ENCODE assay signal across 14 cellular contexts in genomic region chr2:134590679-134591078, GRCh38.
DNase-seq lines count a peak whose midpoint lies in the region; ATAC-seq and TF ChIP-seq lines count a peak whose summit lies in the region.
"Had no signal": no experiment of that assay in that cellular context is flagged by ENCODE, and none has a peak within 500 bp of the region (broad histone marks: within the 10 kb centered on the region; RNA-seq: fewer than 3 reads in every experiment).

No MANE protein-coding gene starts in this region.

- no peak for ATAC-seq in PC-3

- H3K4me1 ChIP-seq in iPS-20b (ENCODE audit: insufficient read depth, low read length) (peaks cover 7% of the 10 kb centered on the region; the same call in 1 of the 2 replicates), PC-3 (ENCODE audit: insufficient read depth, low read length) (no peaks in the 10 kb centered on the region), thyroid gland (no peaks in the 10 kb centered on the region)
- H3K4me1 ChIP-seq: BE2C had no signal

- no peaks in the 10 kb centered on the region for H3K9me2 ChIP-seq in PC-3 (replicated peaks; ENCODE audit: low read length)

- H3K9ac ChIP-seq in iPS-20b (ENCODE audit: low read depth, low read length) (no peak overlapping the region), PC-3 (ENCODE audit: low read length) (no peak overlapping the region)

- H3K4me1 Mint-ChIP-seq in activated naive CD4-positive, alpha-beta T cell treated with anti-CD3 and anti-CD28 coated beads for 36 hours (ENCODE audit: low read depth), result no peaks in the 10 kb centered on the region
- H3K4me1 Mint-ChIP-seq in brain, result peaks cover 30% of the 10 kb centered on the region
- H3K4me1 Mint-ChIP-seq: CD4-positive, alpha-beta memory T cell had no signal

- H3K4me3 ChIP-seq in iPS-20b (ENCODE audit: low read length), result peak overlapping the region; percentile 15; the same call in 1 of the 2 replicates
- no peak overlapping the region for H3K4me3 ChIP-seq in PC-3 (ENCODE audit: low read length)
- no peak overlapping the region for H3K4me3 ChIP-seq in thyroid gland (replicated peaks in 1 of 3)

- no peak overlapping the region for H3K4me2 ChIP-seq in PC-3 (ENCODE audit: low read length)

- in situ Hi-C loops in KBM-7 (cut with MboI; ENCODE audit: low pct_unique_long_range_greater_than_20kb, low sequenced_read_pairs), result no loop called here

- POLR2A ChIA-PET in PC-3 (lab: Charles Lee; ENCODE audit: unreplicated experiment), result no interaction called here

- no peak for TF ChIP-seq POLR2A in thyroid gland (IDR thresholded peaks at IDR 0.05)

- no peak overlapping the region for H3K4me3 Mint-ChIP-seq in activated naive CD4-positive, alpha-beta T cell treated with anti-CD3 and anti-CD28 coated beads for 36 hours
- no peak overlapping the region for H3K4me3 Mint-ChIP-seq in brain

- H2AFZ ChIP-seq in PC-3 (ENCODE audit: low read length), result no peak overlapping the region

- H4K20me1 ChIP-seq in PC-3 (ENCODE audit: low read length), result no peaks in the 10 kb centered on the region

- no peak for DNase-seq in activated naive CD4-positive, alpha-beta T cell treated with anti-CD3 and anti-CD28 coated beads for 36 hours
- DNase-seq in activated naive CD4-positive, alpha-beta T cell treated with anti-CD3 and anti-CD28 coated beads, Interleukin-2, amount 50 U/mL, for 16 hours, result no peak
- DNase-seq in KBM-7 (peak; percentile 38), PC-3 (no peak), thyroid gland (no peak), Ammon's horn (ENCODE audit: low spot score) (no peak)
- DNase-seq: BE2C; CD4-positive, alpha-beta memory T cell; DND-41; GDM1; H7 had no signal

- H3K36me3 ChIP-seq in iPS-20b (ENCODE audit: insufficient read depth, low read depth, low read length) (peaks cover 3% of the 10 kb centered on the region), PC-3 (ENCODE audit: low read depth, low read length) (no peaks in the 10 kb centered on the region), thyroid gland (no peaks in the 10 kb centered on the region)
- H3K36me3 ChIP-seq: BE2C had no signal

- no TSS peak for BruUV-seq in PC-3 (replicated peaks; lab: Mats Ljungman, UMichigan)

- peak overlapping the region; percentile 28 for H3K27ac Mint-ChIP-seq in activated naive CD4-positive, alpha-beta T cell treated with anti-CD3 and anti-CD28 coated beads for 36 hours
- H3K27ac Mint-ChIP-seq in brain, result peak overlapping the region in 3 of 5 experiments; percentile 15 to 89 (median 86)
- H3K27ac Mint-ChIP-seq: CD4-positive, alpha-beta memory T cell had no signal

- no peak for TF ChIP-seq CTCF in brain (conservative IDR thresholded peaks at IDR 0.05)
- TF ChIP-seq CTCF in PC-3 (conservative IDR thresholded peaks at IDR 0.05; ENCODE audit: low read depth, low read length), result no peak
- TF ChIP-seq CTCF in thyroid gland (IDR thresholded peaks at IDR 0.05), result no peak

- H3K27ac ChIP-seq in iPS-20b (ENCODE audit: low read length), result no peak overlapping the region
- no peak overlapping the region for H3K27ac ChIP-seq in PC-3 (ENCODE audit: low read length)
- no peak overlapping the region for H3K27ac ChIP-seq in thyroid gland
- H3K27ac ChIP-seq: C4-2B had no signal

- H3K9me3 Mint-ChIP-seq in activated naive CD4-positive, alpha-beta T cell treated with anti-CD3 and anti-CD28 coated beads for 36 hours, result peaks cover 29% of the 10 kb centered on the region
- H3K9me3 Mint-ChIP-seq in brain, result peaks cover 28 to 60% (median 37%) of the 10 kb centered on the region in 5 experiments

- H3K79me2 ChIP-seq in PC-3 (ENCODE audit: low read length), result no peaks in the 10 kb centered on the region

- H3F3A ChIP-seq in PC-3 (ENCODE audit: low read length, unreplicated experiment), result no peaks in the 10 kb centered on the region

- intact Hi-C loops in activated naive CD4-positive, alpha-beta T cell treated with anti-CD3 and anti-CD28 coated beads for 36 hours (cut with micrococcal nuclease), result no loop called here
- intact Hi-C loops in PC-3 (cut with micrococcal nuclease), result no loop called here
- intact Hi-C loops in thyroid gland (cut with DNase I), result no loop called here

- no peaks in the 10 kb centered on the region for H3K27me3 Mint-ChIP-seq in activated naive CD4-positive, alpha-beta T cell treated with anti-CD3 and anti-CD28 coated beads for 36 hours (ENCODE audit: low read depth)
- no peaks in the 10 kb centered on the region for H3K27me3 Mint-ChIP-seq in brain

- CTCF ChIA-PET in activated naive CD4-positive, alpha-beta T cell treated with anti-CD3 and anti-CD28 coated beads for 36 hours (lab: Charles Lee), result no interaction called here
- CTCF ChIA-PET in PC-3 (lab: Charles Lee), result no interaction called here

- H3K27me3 ChIP-seq in iPS-20b (ENCODE audit: insufficient read depth, low read length) (no peaks in the 10 kb centered on the region), PC-3 (ENCODE audit: low read length) (no peaks in the 10 kb centered on the region), thyroid gland (no peaks in the 10 kb centered on the region)
- H3K27me3 ChIP-seq: BE2C had no signal

- no peaks in the 10 kb centered on the region for H3K36me3 Mint-ChIP-seq in activated naive CD4-positive, alpha-beta T cell treated with anti-CD3 and anti-CD28 coated beads for 36 hours (ENCODE audit: low read depth)
- H3K36me3 Mint-ChIP-seq in brain, result peaks cover 28% of the 10 kb centered on the region

- WGBS in thyroid gland, 2 donors, result 79 to 92% methylated on average over 1 of the region's 1 CpG

- H3K9me3 ChIP-seq in iPS-20b (ENCODE audit: insufficient read depth, low read depth, low read length) (peaks cover 22% of the 10 kb centered on the region), PC-3 (ENCODE audit: low read length) (no peaks in the 10 kb centered on the region), thyroid gland (no peaks in the 10 kb centered on the region)
- H3K9me3 ChIP-seq: BE2C had no signal
